In genomic region chr5:78573318-78573717, GRCh38 we compare ENCODE assay signal across 14 cellular contexts.
A peak's percentile ranks its signal among the peaks of the same experiment; 100 is the strongest.
DNase-seq lines count a peak whose midpoint lies in the region; ATAC-seq and TF ChIP-seq lines count a peak whose summit lies in the region.
"Had no signal": no experiment of that assay in that cellular context is flagged by ENCODE, and none has a peak within 500 bp of the region (broad histone marks: within the 10 kb centered on the region; RNA-seq: fewer than 3 reads in every experiment).

No MANE protein-coding gene starts in this region.

- POLR2A ChIA-PET in HEK293T (lab: Yijun Ruan, JAX): no interaction called here

- H3K9ac ChIP-seq in KMS-11: peak overlapping the region; percentile 77; the same call in 1 of the 2 replicates

- TF ChIP-seq CTCF in KMS-11 (conservative IDR thresholded peaks at IDR 0.05; ENCODE audit: low read depth, low read length) (no peak), nephron progenitor cell (IDR thresholded peaks at IDR 0.05) (no peak)

- H3K4me1 ChIP-seq in KMS-11 (ENCODE audit: low read depth, poor library complexity, severe bottlenecking): peaks cover 97% of the 10 kb centered on the region

- H3K27me3 Mint-ChIP-seq in nephron progenitor cell (ENCODE audit: low read depth, poor library complexity): no peaks in the 10 kb centered on the region

- peak overlapping the region; percentile 94 for H3K27ac Mint-ChIP-seq in nephron progenitor cell
- H3K27ac Mint-ChIP-seq: activated T-helper 2 cell treated with anti-CD3 and anti-CD28 coated beads, Interferon-gamma antibody, Interleukin-2, Interleukin-4, amounts not matched to agents 10 μg/mL and 5 μg/mL and 100 μg/mL, durations not matched to agents 14 hours and 24 hours and 36 hours had no signal

- H2AFZ ChIP-seq in KMS-11 (ENCODE audit: low read depth): peak overlapping the region; percentile 18; the same call in 1 of the 2 replicates

- H3K36me3 Mint-ChIP-seq in nephron progenitor cell (ENCODE audit: low read depth): peaks cover 54% of the 10 kb centered on the region

- peaks cover 91% of the 10 kb centered on the region for H3K4me1 Mint-ChIP-seq in nephron progenitor cell

- H3K4me2 ChIP-seq in KMS-11: peak overlapping the region; percentile 83

- peak overlapping the region; percentile 97 for H3K27ac ChIP-seq in KMS-11
- H3K27ac ChIP-seq: 22Rv1 had no signal

- no peaks in the 10 kb centered on the region for H3K36me3 ChIP-seq in KMS-11 (ENCODE audit: insufficient read depth)

- H3K4me3 Mint-ChIP-seq in nephron progenitor cell: no peak overlapping the region

- CTCF ChIA-PET in HEK293T (lab: Yijun Ruan, JAX): no interaction called here

- H4K20me1 ChIP-seq in KMS-11 (ENCODE audit: insufficient read depth): no peaks in the 10 kb centered on the region

- no peaks in the 10 kb centered on the region for H3K79me2 ChIP-seq in KMS-11 (ENCODE audit: insufficient read depth, low read depth)

- DNase-seq in NOMO-1 treated with DMSO at 0.1 percent for 48 hours (lab: John Stamatoyannopoulos, UW; ENCODE audit: unreplicated experiment) (peak; percentile 5), NOMO-1 treated with dmso at 0.1 percent for 144 hours (lab: John Stamatoyannopoulos, UW; ENCODE audit: unreplicated experiment) (no peak), nephron progenitor cell (no peak), SHP77 (lab: John Stamatoyannopoulos, UW) (no peak), HEK293T (ENCODE audit: extremely low spot score) (no peak), EL (no peak)
- DNase-seq: activated CD4-positive, alpha-beta T cell treated with anti-CD3 and anti-CD28 coated beads for 48 hours; NCI-H1105 treated with DMSO at 0.1 percent for 48 hours; NCI-H748 treated with DMSO at 0.1 percent for 48 hours had no signal

- H3K27me3 ChIP-seq in KMS-11 (ENCODE audit: insufficient read depth, low read depth): no peaks in the 10 kb centered on the region

- peak; percentile 64 for ATAC-seq in GM21529 (IDR thresholded peaks at IDR 0.05; ENCODE audit: unreplicated experiment)
- ATAC-seq: HCT116 had no signal

- no peak overlapping the region for H3K4me3 ChIP-seq in KMS-11 (IDR thresholded peaks at IDR 0.05; ENCODE audit: insufficient read depth, low read depth, low read length)

- peaks cover 17% of the 10 kb centered on the region for H3K9me3 Mint-ChIP-seq in nephron progenitor cell
- H3K9me3 Mint-ChIP-seq: activated T-helper 2 cell treated with anti-CD3 and anti-CD28 coated beads, Interferon-gamma antibody, Interleukin-2, Interleukin-4, amounts not matched to agents 10 μg/mL and 5 μg/mL and 100 μg/mL, durations not matched to agents 14 hours and 24 hours and 36 hours had no signal

TF ChIP-seq in HEK293T, 16 proteins besides CTCF, POLR2A, EP300 and RAD21:
- TF ChIP-seq L3MBTL2 (conservative IDR thresholded peaks at IDR 0.05): no peak
- TF ChIP-seq FOXM1 (IDR thresholded peaks at IDR 0.05; ENCODE audit: borderline replicate concordance): no peak
- TF ChIP-seq ZNF384 (IDR thresholded peaks at IDR 0.05): no peak
- no peak for TF ChIP-seq FOXK2 (IDR thresholded peaks at IDR 0.05)
- no peak for TF ChIP-seq NFRKB (IDR thresholded peaks at IDR 0.05)
- no peak for TF ChIP-seq ELF4 (IDR thresholded peaks at IDR 0.05)
- TF ChIP-seq SUZ12 (IDR thresholded peaks at IDR 0.05): no peak
- no peak for TF ChIP-seq CTBP1 (IDR thresholded peaks at IDR 0.05; ENCODE audit: borderline replicate concordance)
- no peak for TF ChIP-seq PKNOX1 (IDR thresholded peaks at IDR 0.05)
- no peak for TF ChIP-seq SP1 (IDR thresholded peaks at IDR 0.05)
- no peak for TF ChIP-seq FOXA1 (IDR thresholded peaks at IDR 0.05)
- TF ChIP-seq TARDBP (IDR thresholded peaks at IDR 0.05): no peak
- TF ChIP-seq BHLHE40 (IDR thresholded peaks at IDR 0.05; ENCODE audit: borderline replicate concordance): no peak
- TF ChIP-seq LEF1 (IDR thresholded peaks at IDR 0.05; ENCODE audit: borderline replicate concordance): no peak
- TF ChIP-seq ARNT (IDR thresholded peaks at IDR 0.05): no peak
- no peak for TF ChIP-seq HDGF (IDR thresholded peaks at IDR 0.05; ENCODE audit: borderline replicate concordance)
TF ChIP-seq in HEK293T: peak in this region for 0.
